ENCODE assay signal across 7 cellular contexts in the genomic region with DNA sequence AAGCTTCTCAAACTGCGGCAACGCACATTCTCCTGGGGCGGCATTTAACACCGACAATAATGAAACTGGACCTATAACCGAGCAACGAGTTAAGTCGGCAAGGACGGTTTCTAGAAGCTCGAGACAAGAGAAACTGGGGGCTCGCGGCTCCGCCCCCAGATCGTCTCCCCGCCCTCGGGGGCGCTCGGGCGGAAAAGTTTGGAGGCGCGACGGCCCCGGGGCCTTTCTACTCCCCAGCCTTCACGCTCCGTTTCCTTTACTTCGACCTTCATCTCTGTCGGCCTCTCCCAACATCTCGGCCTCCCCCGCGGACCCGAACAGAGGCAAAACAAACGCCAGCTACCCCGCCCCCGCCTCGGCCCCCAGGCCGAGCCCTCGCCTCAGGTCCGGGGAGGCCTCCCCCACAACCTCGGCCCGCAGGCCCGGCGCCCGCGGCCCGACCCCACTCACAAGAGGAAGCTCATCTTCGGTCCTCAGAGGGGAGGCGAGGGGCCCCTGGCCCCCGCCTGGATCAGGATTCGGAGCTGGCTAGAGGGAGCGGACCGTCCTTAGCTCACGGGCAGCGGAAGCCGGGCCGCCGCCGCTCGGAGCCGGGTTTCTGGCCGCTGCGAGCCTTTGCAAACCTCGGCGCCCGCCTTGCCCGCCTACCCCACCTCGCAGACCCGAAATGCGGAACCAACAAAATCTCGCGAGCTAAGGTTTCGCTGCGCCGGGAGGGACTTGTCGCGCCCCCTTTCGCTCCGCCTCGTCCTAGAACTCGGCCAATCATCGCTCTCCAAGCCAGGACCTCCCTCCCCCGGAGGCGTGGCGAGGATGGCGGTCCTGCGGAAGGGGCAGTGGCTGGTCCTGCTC. TPM values are rescaled to one million over a fixed set of nuclear protein-coding genes. Genes with fewer than 3 reads are reported as not detected.
DNase-seq lines count a peak whose midpoint lies in the region; ATAC-seq lines count a peak whose summit lies in the region.

TSS of gene MOB1A (minus strand) at position 669 of the 852 bp plus-strand sequence. CDS start at position 464, 205 bp downstream.

- DNase-seq in NCI-H2081 (lab: John Stamatoyannopoulos, UW) (peak; percentile 98 to 99), T1000 (lab: John Stamatoyannopoulos, UW) (peak; percentile 95), astrocyte of the hippocampus (ENCODE audit: low read depth, low spot score) (peak; percentile 99), hepatic stellate cell (ENCODE audit: low spot score) (peak; percentile 97), renal cortical epithelial cell (ENCODE audit: low read depth) (peak; percentile 94)

- ATAC-seq in GM18508 (IDR thresholded peaks at IDR 0.05; ENCODE audit: insufficient read depth, unreplicated experiment): peak; percentile 57
- peak; percentile 74 for ATAC-seq in HG03025 (IDR thresholded peaks at IDR 0.05; ENCODE audit: low FRiP score, unreplicated experiment)

RNA-seq across cellular contexts. Expression of gene MOB1A, which starts in this region (rescaled TPM):
- 147 and 189 TPM in 2 replicates for total RNA-seq in renal cortical epithelial cell

Comparison
In these comparisons a context has a peak if more than half of its experiments do, and no peak if none do; other contexts are left out.
1. Peak in every context shown above with its lines: DNase-seq and ATAC-seq.